Comparison of ENCODE assay signal across 8 cellular contexts in the genomic region with DNA sequence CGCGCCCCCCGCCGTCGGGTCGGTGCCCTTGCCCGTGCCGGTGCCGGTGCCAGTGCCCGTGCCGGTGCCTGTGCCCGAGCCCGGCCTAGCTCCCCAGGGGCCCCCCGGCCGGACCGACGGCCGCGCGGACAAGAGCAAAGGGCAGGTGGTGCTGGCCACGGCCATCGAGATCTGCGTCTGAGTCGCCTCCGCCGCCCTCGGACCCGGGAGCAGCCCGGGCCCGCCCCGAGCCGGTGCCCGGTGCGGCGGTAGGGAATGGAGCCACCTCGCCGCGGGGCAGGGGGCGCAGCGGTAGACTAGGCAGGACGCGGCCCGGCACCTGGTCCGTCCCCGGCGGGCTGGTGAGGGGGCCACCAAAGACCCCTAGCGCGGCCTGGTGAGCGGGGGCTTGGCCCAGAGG. TPM values are rescaled to one million over a fixed set of nuclear protein-coding genes. Genes with fewer than 3 reads are reported as not detected.
"Had no signal": no experiment of that assay in that cellular context is flagged by ENCODE, and none has a peak within 500 bp of the region (broad histone marks: within the 10 kb centered on the region; RNA-seq: fewer than 3 reads in every experiment).

No MANE protein-coding gene starts in this region.

- H3K4me3 ChIP-seq: GM23248, HAP-1 had no signal

- DNase-seq: GM23248, GOT3, H7, HFFc6 had no signal

- H3K4me3 Mint-ChIP-seq: HFFc6, IgD-negative memory B cell had no signal

- FAIRE-seq: HepG2 had no signal

- H3K36me3 ChIP-seq: HAP-1 had no signal

- H3K4me1 ChIP-seq: HAP-1 had no signal

- H3K27ac Mint-ChIP-seq: HFFc6, IgD-negative memory B cell had no signal

- H3K9me3 ChIP-seq: HAP-1 had no signal

- H3K27me3 Mint-ChIP-seq: IgD-negative memory B cell had no signal

- H3K27ac ChIP-seq: GM23248, HL-60 had no signal

- H3K9ac ChIP-seq: GM23248 had no signal

- H3K9me3 Mint-ChIP-seq: HFFc6, IgD-negative memory B cell had no signal

RNA-seq across cellular contexts. Expression of gene SBK1, which starts 28.4 kb away (rescaled TPM):
- total RNA-seq: GM23248, HFFc6 had no signal
- polyA plus RNA-seq: GM23248 had no signal

RNA-seq across cellular contexts. Expression of gene NPIPB6, which starts 42.6 kb away (rescaled TPM):
- total RNA-seq: HepG2 had no signal
